ENCODE assay signal across 11 cellular contexts in genomic region chr19:1748115-1748702, GRCh38. TPM values are rescaled to one million over a fixed set of nuclear protein-coding genes. Genes with fewer than 3 reads are reported as not detected.
DNase-seq lines count a peak whose midpoint lies in the region; ATAC-seq and TF ChIP-seq lines count a peak whose summit lies in the region.
"Had no signal": no experiment of that assay in that cellular context is flagged by ENCODE, and none has a peak within 500 bp of the region (broad histone marks: within the 10 kb centered on the region; RNA-seq: fewer than 3 reads in every experiment).

No MANE protein-coding gene starts in this region.

- no peak for TF ChIP-seq CTCF in progenitor cell of endocrine pancreas (IDR thresholded peaks at IDR 0.05; ENCODE audit: unreplicated experiment)

- no peaks in the 10 kb centered on the region for H3K9me3 Mint-ChIP-seq in activated CD4-positive, alpha-beta T cell treated with anti-CD3 and anti-CD28 coated beads, Interleukin-2, amount 10 ng/mL, durations not matched to agents 24 days and 14 days
- no peaks in the 10 kb centered on the region for H3K9me3 Mint-ChIP-seq in progenitor cell of endocrine pancreas (ENCODE audit: low read depth)

- intact Hi-C loops in activated CD4-positive, alpha-beta T cell treated with anti-CD3 and anti-CD28 coated beads, Interleukin-2, amount 10 ng/mL, durations not matched to agents 24 days and 14 days (cut with micrococcal nuclease): no loop called here

- peak overlapping the region; percentile 97 for H3K27ac ChIP-seq in epithelial cell of prostate

- peaks cover 54% of the 10 kb centered on the region for H3K27me3 Mint-ChIP-seq in activated CD4-positive, alpha-beta T cell treated with anti-CD3 and anti-CD28 coated beads, Interleukin-2, amount 10 ng/mL, durations not matched to agents 24 days and 14 days
- peaks cover 27% of the 10 kb centered on the region for H3K27me3 Mint-ChIP-seq in progenitor cell of endocrine pancreas

- H3K4me3 Mint-ChIP-seq in activated CD4-positive, alpha-beta T cell treated with anti-CD3 and anti-CD28 coated beads, Interleukin-2, amount 10 ng/mL, durations not matched to agents 24 days and 14 days: peak overlapping the region; percentile 48
- peak overlapping the region; percentile 62 for H3K4me3 Mint-ChIP-seq in progenitor cell of endocrine pancreas (ENCODE audit: low read depth)

- peak overlapping the region; percentile 72 for H3K27ac Mint-ChIP-seq in activated CD4-positive, alpha-beta T cell treated with anti-CD3 and anti-CD28 coated beads, Interleukin-2, amount 10 ng/mL, durations not matched to agents 24 days and 14 days
- peak overlapping the region; percentile 96 for H3K27ac Mint-ChIP-seq in progenitor cell of endocrine pancreas

- H3K36me3 Mint-ChIP-seq in activated CD4-positive, alpha-beta T cell treated with anti-CD3 and anti-CD28 coated beads, Interleukin-2, amount 10 ng/mL, durations not matched to agents 24 days and 14 days (ENCODE audit: low read depth): no peaks in the 10 kb centered on the region
- H3K36me3 Mint-ChIP-seq in progenitor cell of endocrine pancreas (ENCODE audit: insufficient read depth): no peaks in the 10 kb centered on the region

- ATAC-seq in GM18907 (IDR thresholded peaks at IDR 0.05; ENCODE audit: unreplicated experiment): no peak

- peaks cover 6% of the 10 kb centered on the region for H3K4me1 Mint-ChIP-seq in activated CD4-positive, alpha-beta T cell treated with anti-CD3 and anti-CD28 coated beads, Interleukin-2, amount 10 ng/mL, durations not matched to agents 24 days and 14 days
- H3K4me1 Mint-ChIP-seq in progenitor cell of endocrine pancreas (ENCODE audit: low read depth): peaks cover 10% of the 10 kb centered on the region

- peak; percentile 67 for DNase-seq in activated CD4-positive, alpha-beta T cell treated with anti-CD3 and anti-CD28 coated beads, Interleukin-2, amount 10 ng/mL, durations not matched to agents 24 days and 14 days
- DNase-seq in activated CD4-positive, alpha-beta T cell treated with anti-CD3 and anti-CD28 coated beads for 1 hour: no peak
- peak; percentile 43 for DNase-seq in M059J (ENCODE audit: low read depth)
- DNase-seq in epithelial cell of prostate (ENCODE audit: low read depth, low spot score): peak; percentile 68
- DNase-seq in progenitor cell of endocrine pancreas (ENCODE audit: low spot score, unreplicated experiment): no peak
- DNase-seq in islet precursor cell: no peak
- DNase-seq in iPS-NIHi11 (ENCODE audit: low spot score): no peak
- DNase-seq: activated gamma-delta T cell, NCI-H1092, nucleus accumbens had no signal

RNA-seq across cellular contexts. Expression of gene ONECUT3, which starts 5.1 kb away (rescaled TPM):
- not detected in 2 replicates for total RNA-seq in activated CD4-positive, alpha-beta T cell treated with anti-CD3 and anti-CD28 coated beads, Interleukin-2, amount 10 ng/mL, durations not matched to agents 24 days and 14 days
- not detected in 2 replicates for total RNA-seq in M059J (2014; rRNA removed; shearing (Covaris generic))
- 41.9 and 42.9 TPM in 2 replicates for total RNA-seq in progenitor cell of endocrine pancreas

Comparison
In these comparisons a context has a peak if more than half of its experiments do, and no peak if none do; other contexts are left out.
1. DNase-seq: peak in activated CD4-positive, alpha-beta T cell treated with anti-CD3 and anti-CD28 coated beads, Interleukin-2, amount 10 ng/mL, durations not matched to agents 24 days and 14 days (single experiment), M059J (single experiment) and epithelial cell of prostate (single experiment); none in activated CD4-positive, alpha-beta T cell treated with anti-CD3 and anti-CD28 coated beads for 1 hour (single experiment), progenitor cell of endocrine pancreas (single experiment), islet precursor cell (single experiment) and iPS-NIHi11 (single experiment).
2. RNA of gene ONECUT3, which starts 5.1 kb away (total RNA-seq): 41.9 to 42.9 TPM in progenitor cell of endocrine pancreas; not detected in activated CD4-positive, alpha-beta T cell treated with anti-CD3 and anti-CD28 coated beads, Interleukin-2, amount 10 ng/mL, durations not matched to agents 24 days and 14 days and not detected in M059J; every median in the first group is over 10 times any median in the second.